ENCODE assay signal across 11 cellular contexts in the genomic region with DNA sequence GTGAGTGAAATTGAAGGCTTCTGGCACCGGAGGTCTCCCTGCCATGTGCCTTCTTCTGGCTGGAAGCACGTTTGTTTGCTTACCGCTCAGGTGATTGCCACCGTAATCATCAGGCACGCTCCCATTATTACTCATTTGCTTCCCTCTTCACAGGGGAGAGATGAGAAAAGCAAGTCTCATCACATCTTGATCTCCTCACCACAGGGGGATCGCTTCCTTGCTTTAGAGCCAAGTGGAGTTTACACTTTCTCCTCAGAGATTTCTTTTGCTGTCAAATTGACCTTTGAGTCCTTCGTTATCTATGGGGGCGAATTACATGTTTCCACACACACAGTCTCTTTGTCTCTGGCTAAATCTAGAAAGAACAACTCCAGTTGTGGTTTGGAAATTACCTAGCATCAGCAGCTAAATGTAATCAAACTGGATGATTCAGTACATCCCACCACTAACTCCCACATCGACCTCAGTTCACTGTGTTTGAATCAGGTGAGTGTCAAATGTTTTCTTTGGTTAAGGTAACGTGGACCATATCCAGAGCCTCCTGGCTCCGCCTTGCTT.
DNase-seq lines count a peak whose midpoint lies in the region; ATAC-seq and TF ChIP-seq lines count a peak whose summit lies in the region.
"Had no signal": no experiment of that assay in that cellular context is flagged by ENCODE, and none has a peak within 500 bp of the region (broad histone marks: within the 10 kb centered on the region; RNA-seq: fewer than 3 reads in every experiment).

No MANE protein-coding gene starts in this region.

- no peak overlapping the region for H3K4me3 ChIP-seq in endodermal cell (ENCODE audit: low read length)

- H3K4me1 Mint-ChIP-seq in endodermal cell, result peaks cover 20% of the 10 kb centered on the region

- no peak overlapping the region for H3K9ac ChIP-seq in endodermal cell (ENCODE audit: extremely low read depth, low read length, poor library complexity, severe bottlenecking)

- H3K27me3 Mint-ChIP-seq in endodermal cell (ENCODE audit: insufficient read depth), result peaks cover 10% of the 10 kb centered on the region
- H3K27me3 Mint-ChIP-seq: stimulated activated naive CD8-positive, alpha-beta T cell treated with anti-CD3 and anti-CD28 coated beads, Interleukin-15, Interleukin-2, amounts not matched to agents 100 ng/mL and 50 ng/mL, for 24 hours had no signal

- H3K27ac Mint-ChIP-seq in endodermal cell, result no peak overlapping the region
- H3K27ac Mint-ChIP-seq: stimulated activated naive CD8-positive, alpha-beta T cell treated with anti-CD3 and anti-CD28 coated beads, Interleukin-15, Interleukin-2, amounts not matched to agents 100 ng/mL and 50 ng/mL, for 24 hours had no signal

- WGBS in endodermal cell (ENCODE audit: insufficient coverage in 1 of 2, insufficient read length in 1 of 2), 2 experiments, result 65 to 81% methylated on average over 4 to 11 of the region's 11 CpGs

- H3K36me3 Mint-ChIP-seq in endodermal cell (ENCODE audit: low read depth), result no peaks in the 10 kb centered on the region

- no peaks in the 10 kb centered on the region for H3K27me3 ChIP-seq in endodermal cell (ENCODE audit: control insufficient read depth, insufficient read depth, low read length, poor library complexity, severe bottlenecking)

- peak; percentile 92 for DNase-seq in COR-L47 (lab: John Stamatoyannopoulos, UW)
- DNase-seq in HT1080 (ENCODE audit: low read depth), result peak; percentile 62
- peak; percentile 82 for DNase-seq in endodermal cell
- DNase-seq in stimulated activated CD4-positive, alpha-beta T cell treated with anti-CD3 and anti-CD28 coated beads, Interleukin-2, amount 100 ng/mL, for 24 hours, result no peak
- DNase-seq in occipital lobe (lab: John Stamatoyannopoulos, UW), result no peak
- DNase-seq: activated gamma-delta T cell, NCI-H1694 had no signal

- H3K27ac ChIP-seq in endodermal cell (ENCODE audit: low read depth, low read length), result no peak overlapping the region

- H3K4me3 Mint-ChIP-seq in endodermal cell, result no peak overlapping the region
- H3K4me3 Mint-ChIP-seq: stimulated activated naive CD8-positive, alpha-beta T cell treated with anti-CD3 and anti-CD28 coated beads, Interleukin-15, Interleukin-2, amounts not matched to agents 100 ng/mL and 50 ng/mL, for 24 hours had no signal

- no peaks in the 10 kb centered on the region for H3K9me3 ChIP-seq in endodermal cell (ENCODE audit: control insufficient read depth, low read length)

- ATAC-seq in GM18907 (IDR thresholded peaks at IDR 0.05; ENCODE audit: unreplicated experiment) (peak; percentile 48), HG03139 (IDR thresholded peaks at IDR 0.05; ENCODE audit: unreplicated experiment) (no peak), HG03025 (IDR thresholded peaks at IDR 0.05; ENCODE audit: low FRiP score, unreplicated experiment) (no peak)

- no peak for TF ChIP-seq CTCF in endodermal cell (conservative IDR thresholded peaks at IDR 0.05)

- no peaks in the 10 kb centered on the region for H3K9me3 Mint-ChIP-seq in endodermal cell

- H3K4me1 ChIP-seq in endodermal cell (ENCODE audit: control insufficient read depth, insufficient read depth, low read length), result peaks cover 12% of the 10 kb centered on the region

- H3K36me3 ChIP-seq in endodermal cell (ENCODE audit: control insufficient read depth, insufficient read depth, low read length), result no peaks in the 10 kb centered on the region

Comparison
In these comparisons a context has a peak if more than half of its experiments do, and no peak if none do; other contexts are left out.
1. DNase-seq: peak in COR-L47 (single experiment), HT1080 (single experiment) and endodermal cell (single experiment); none in stimulated activated CD4-positive, alpha-beta T cell treated with anti-CD3 and anti-CD28 coated beads, Interleukin-2, amount 100 ng/mL, for 24 hours (0 of 2) and occipital lobe (single experiment).